ENCODE assay signal across 11 cellular contexts in the genomic region with DNA sequence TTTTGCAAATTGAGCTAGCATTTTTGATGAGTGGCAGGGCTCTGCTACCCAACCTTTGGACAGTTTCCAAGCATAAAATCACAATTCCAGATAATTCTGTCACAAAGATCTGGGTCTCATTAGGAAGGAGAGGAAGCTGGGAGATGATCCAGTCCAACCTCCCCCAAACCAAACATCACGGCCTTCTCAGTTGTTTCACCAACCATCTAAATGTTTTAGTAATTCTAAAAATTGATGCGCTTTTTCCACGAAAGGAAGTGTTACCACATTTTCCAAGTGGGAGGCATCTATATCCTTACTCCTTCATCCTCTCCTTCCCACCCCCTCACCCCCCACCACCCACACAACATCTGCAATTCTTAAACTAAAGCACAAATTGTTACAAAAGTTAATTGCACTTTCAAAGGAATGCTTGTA.
DNase-seq lines count a peak whose midpoint lies in the region; ATAC-seq and TF ChIP-seq lines count a peak whose summit lies in the region.
"Had no signal": no experiment of that assay in that cellular context is flagged by ENCODE, and none has a peak within 500 bp of the region (broad histone marks: within the 10 kb centered on the region; RNA-seq: fewer than 3 reads in every experiment).

No MANE protein-coding gene starts in this region.

- H3K4me3 Mint-ChIP-seq in stimulated activated memory B cell treated with anti-CD40 and anti-IgM and Interleukin-4, amounts not matched to agents 10 μg/mL and 1 μg/mL and 100 μg/mL, for 72 hours = no peak overlapping the region

- ATAC-seq in left cardiac atrium (no peak), HG02970 (IDR thresholded peaks at IDR 0.05; ENCODE audit: low FRiP score, unreplicated experiment) (no peak)
- no peak for ATAC-seq in stimulated activated memory B cell treated with anti-CD40 and anti-IgM and Interleukin-4, amounts not matched to agents 10 μg/mL and 1 μg/mL and 100 μg/mL, for 72 hours

- peaks cover 37% of the 10 kb centered on the region for H3K27me3 Mint-ChIP-seq in stimulated activated memory B cell treated with anti-CD40 and anti-IgM and Interleukin-4, amounts not matched to agents 10 μg/mL and 1 μg/mL and 100 μg/mL, for 72 hours

- H3K36me3 Mint-ChIP-seq in stimulated activated memory B cell treated with anti-CD40 and anti-IgM and Interleukin-4, amounts not matched to agents 10 μg/mL and 1 μg/mL and 100 μg/mL, for 72 hours = no peaks in the 10 kb centered on the region

- H3K9me3 ChIP-seq in left ventricle myocardium inferior (replicated peaks) = no peaks in the 10 kb centered on the region
- H3K9me3 ChIP-seq: mucosa of descending colon, tibial nerve had no signal

- no peak overlapping the region for H3K4me3 ChIP-seq in left ventricle myocardium inferior
- H3K4me3 ChIP-seq: mucosa of descending colon, tibial nerve had no signal

- H3K36me3 ChIP-seq in left ventricle myocardium inferior = no peaks in the 10 kb centered on the region
- H3K36me3 ChIP-seq: tibial nerve had no signal

- DNase-seq in left ventricle myocardium inferior = no peak
- no peak for DNase-seq in left cardiac atrium
- DNase-seq in epithelial cell of prostate (ENCODE audit: low read depth, low spot score) = no peak
- DNase-seq in putamen (ENCODE audit: low spot score) = peak; percentile 60
- no peak for DNase-seq in DMS153 (lab: John Stamatoyannopoulos, UW)
- DNase-seq in epidermal melanocyte (ENCODE audit: insufficient read length, low spot score) = no peak
- DNase-seq: activated CD4-positive, alpha-beta T cell treated with anti-CD3 and anti-CD28 coated beads for 4 hours had no signal

- no peak for TF ChIP-seq CTCF in left ventricle myocardium inferior (IDR thresholded peaks at IDR 0.05; ENCODE audit: borderline replicate concordance)

- H3K27me3 ChIP-seq in left ventricle myocardium inferior (ENCODE audit: low read depth) = no peaks in the 10 kb centered on the region
- H3K27me3 ChIP-seq: tibial nerve had no signal

- no peak overlapping the region for H3K27ac Mint-ChIP-seq in stimulated activated memory B cell treated with anti-CD40 and anti-IgM and Interleukin-4, amounts not matched to agents 10 μg/mL and 1 μg/mL and 100 μg/mL, for 72 hours

- H3K4me1 Mint-ChIP-seq in stimulated activated memory B cell treated with anti-CD40 and anti-IgM and Interleukin-4, amounts not matched to agents 10 μg/mL and 1 μg/mL and 100 μg/mL, for 72 hours = no peaks in the 10 kb centered on the region

- H3K27ac ChIP-seq in left ventricle myocardium inferior (replicated peaks) (peak overlapping the region; percentile 81), epithelial cell of prostate (peak overlapping the region; percentile 94)

- H3K4me1 ChIP-seq in left ventricle myocardium inferior = peaks cover 80% of the 10 kb centered on the region

- intact Hi-C loops in left ventricle myocardium inferior (cut with micrococcal nuclease) (no loop called here), left cardiac atrium (cut with DNase I) (no loop called here)

- no peaks in the 10 kb centered on the region for H3K9me3 Mint-ChIP-seq in stimulated activated memory B cell treated with anti-CD40 and anti-IgM and Interleukin-4, amounts not matched to agents 10 μg/mL and 1 μg/mL and 100 μg/mL, for 72 hours
